Comparison of ENCODE assay signal across 1 cellular context in genomic region chr12:43099691-43100163, GRCh38.
TF ChIP-seq lines count a peak whose summit lies in the region.

No MANE protein-coding gene starts in this region.

TF ChIP-seq in HEK293, 187 proteins besides CTCF, POLR2A, EP300 and RAD21 (continued from another document):
- TF ChIP-seq BCL6B (tag by site-specific recombination; IDR thresholded peaks at IDR 0.05) = 0 out of 2 replicates have a peak, but pooled peaks have one; percentile 12
- peak; percentile 96 for TF ChIP-seq WT1 (tag by site-specific recombination; IDR thresholded peaks at IDR 0.05)
- no peak for TF ChIP-seq KLF10 (tag by site-specific recombination; IDR thresholded peaks at IDR 0.05)
- no peak for TF ChIP-seq ZNF621 (tag by site-specific recombination; IDR thresholded peaks at IDR 0.05)
- 0 out of 2 replicates have a peak, but pooled peaks have one; percentile 16 for TF ChIP-seq ZSCAN30 (tag by site-specific recombination; IDR thresholded peaks at IDR 0.05)
- TF ChIP-seq TSHZ1 (tag by site-specific recombination; IDR thresholded peaks at IDR 0.05; ENCODE audit: borderline replicate concordance) = peak; percentile 58; the same call in 1 of the 2 replicates
- TF ChIP-seq ZNF843 (tag by site-specific recombination; IDR thresholded peaks at IDR 0.05) = peak; percentile 51
- no peak for TF ChIP-seq SP2 (tag by site-specific recombination; IDR thresholded peaks at IDR 0.05)
- TF ChIP-seq AEBP2 (tag by site-specific recombination; IDR thresholded peaks at IDR 0.05; ENCODE audit: borderline replicate concordance) = no peak
- no peak for TF ChIP-seq REST (tag by site-specific recombination; IDR thresholded peaks at IDR 0.05)
- TF ChIP-seq ZNF529 (tag by site-specific recombination; IDR thresholded peaks at IDR 0.05; ENCODE audit: insufficient replicate concordance) = no peak
- no peak; the same call in 1 of the 2 replicates for TF ChIP-seq SCRT2 (tag by site-specific recombination; IDR thresholded peaks at IDR 0.05)
- peak; percentile 82 for TF ChIP-seq PRDM1 (tag by site-specific recombination; IDR thresholded peaks at IDR 0.05)
- TF ChIP-seq ZNF660 (tag by site-specific recombination; IDR thresholded peaks at IDR 0.05) = no peak
- no peak for TF ChIP-seq KLF7 (tag by site-specific recombination; IDR thresholded peaks at IDR 0.05; ENCODE audit: borderline replicate concordance)
- TF ChIP-seq ZNF266 (tag by site-specific recombination; IDR thresholded peaks at IDR 0.05; ENCODE audit: low read depth) = no peak
- TF ChIP-seq KLF16 (tag by site-specific recombination; IDR thresholded peaks at IDR 0.05) = no peak
- no peak for TF ChIP-seq ZNF555 (tag by site-specific recombination; conservative IDR thresholded peaks at IDR 0.05)
- TF ChIP-seq ZNF423 (tag by site-specific recombination; IDR thresholded peaks at IDR 0.05) = no peak
- TF ChIP-seq ZNF521 (tag by site-specific recombination; IDR thresholded peaks at IDR 0.05) = no peak
- TF ChIP-seq PATZ1 (tag by site-specific recombination; IDR thresholded peaks at IDR 0.05) = no peak
- TF ChIP-seq ZBTB8A (tag by site-specific recombination; IDR thresholded peaks at IDR 0.05) = no peak
- TF ChIP-seq BCL11A (tag by site-specific recombination; IDR thresholded peaks at IDR 0.05; ENCODE audit: low read depth) = no peak
